In genomic region chr2:156399950-156400703, GRCh38 we compare ENCODE assay signal across 1 cellular context.
TF ChIP-seq lines count a peak whose summit lies in the region.

No MANE protein-coding gene starts in this region.

TF ChIP-seq in K562, 482 proteins besides CTCF, POLR2A, EP300 and RAD21 (continued from another document):
- TF ChIP-seq MGA (IDR thresholded peaks at IDR 0.05), result peak; percentile 93
- peak; percentile 54 to 60 for TF ChIP-seq MNT (conservative IDR thresholded peaks at IDR 0.05)
- TF ChIP-seq GATA2 (CRISPR knock-in tag; IDR thresholded peaks at IDR 0.05), result 0 out of 2 replicates have a peak, but pooled peaks have one; percentile 22
- TF ChIP-seq CBX1 (IDR thresholded peaks at IDR 0.05; ENCODE audit: low read depth), result peak; percentile 51; the same call in 1 of the 2 replicates
- 0 out of 2 replicates have a peak, but pooled peaks have one; percentile 7 for TF ChIP-seq SMC3 (conservative IDR thresholded peaks at IDR 0.05; ENCODE audit: insufficient read depth, low read depth, low read length)
- TF ChIP-seq ZNF444 (CRISPR knock-in tag; IDR thresholded peaks at IDR 0.05), result no peak
- TF ChIP-seq E2F4 (CRISPR knock-in tag; IDR thresholded peaks at IDR 0.05; ENCODE audit: low read depth), result 0 out of 2 replicates have a peak, but pooled peaks have one; percentile 21
- TF ChIP-seq ZBTB1 (CRISPR knock-in tag; IDR thresholded peaks at IDR 0.05; ENCODE audit: borderline replicate concordance, low read depth), result 0 out of 2 replicates have a peak, but pooled peaks have one; percentile 53
- TF ChIP-seq RB1 (IDR thresholded peaks at IDR 0.05; ENCODE audit: low read depth), result peak; percentile 25; the same call in 1 of the 2 replicates
- 0 out of 2 replicates have a peak, but pooled peaks have one; percentile 49 for TF ChIP-seq NR4A1 (CRISPR knock-in tag; IDR thresholded peaks at IDR 0.05)
- TF ChIP-seq NR4A1 (tag; IDR thresholded peaks at IDR 0.05), result peak; percentile 47; the same call in 1 of the 2 replicates
- peak in 1 of 2 experiments; percentile 45; a peak in 1 of 4 replicates for TF ChIP-seq RCOR1 (IDR thresholded peaks at IDR 0.05; ENCODE audit: borderline replicate concordance in 1 of 2, low read depth in 2 of 2, low read length in 2 of 2)
- TF ChIP-seq ZNF212 (CRISPR knock-in tag; IDR thresholded peaks at IDR 0.05), result peak; percentile 19; the same call in 1 of the 2 replicates
- peak; percentile 4; the same call in 1 of the 2 replicates for TF ChIP-seq MTA2 (IDR thresholded peaks at IDR 0.05; ENCODE audit: low read depth)
- no peak for TF ChIP-seq ZNF175 (CRISPR knock-in tag; IDR thresholded peaks at IDR 0.05; ENCODE audit: low read depth)
- peak; percentile 37; the same call in 1 of the 2 replicates for TF ChIP-seq PRMT5 (CRISPR knock-in tag; IDR thresholded peaks at IDR 0.05)
- peak; percentile 43; the same call in 1 of the 2 replicates for TF ChIP-seq TFAP4 (CRISPR knock-in tag; IDR thresholded peaks at IDR 0.05; ENCODE audit: borderline replicate concordance)
- TF ChIP-seq BMI1 (IDR thresholded peaks at IDR 0.05; ENCODE audit: low read length), result no peak
- peak; percentile 34; the same call in 1 of the 2 replicates for TF ChIP-seq DPF2 (IDR thresholded peaks at IDR 0.05)
- TF ChIP-seq PHF20 (IDR thresholded peaks at IDR 0.05; ENCODE audit: partially characterized antibody), result peak; percentile 15
